In the genomic region with DNA sequence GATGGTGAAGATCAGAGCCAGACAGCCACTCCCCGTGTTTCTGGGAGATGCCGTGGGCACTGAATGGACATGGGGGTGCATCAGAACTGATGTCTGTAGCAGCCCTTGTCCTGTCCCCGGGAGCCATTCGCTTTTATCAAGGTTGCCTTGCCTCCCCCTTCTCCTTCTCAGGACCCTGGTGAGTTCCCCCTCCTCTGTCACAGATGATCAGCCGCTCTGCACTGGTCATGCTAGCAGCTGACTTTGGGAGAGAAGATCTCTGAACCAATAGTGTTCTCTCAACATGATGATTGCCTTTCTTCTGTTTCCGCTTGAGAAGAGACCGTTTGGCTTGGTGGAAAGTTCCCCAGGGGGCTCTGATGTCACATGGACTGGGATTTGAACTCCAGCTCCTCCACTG, we compare ENCODE assay signal across 16 cellular contexts. TPM values are rescaled to one million over a fixed set of nuclear protein-coding genes. Genes with fewer than 3 reads are reported as not detected.
A peak's percentile ranks its signal among the peaks of the same experiment; 100 is the strongest.
DNase-seq lines count a peak whose midpoint lies in the region; ATAC-seq and TF ChIP-seq lines count a peak whose summit lies in the region.
"Had no signal": no experiment of that assay in that cellular context is flagged by ENCODE, and none has a peak within 500 bp of the region (broad histone marks: within the 10 kb centered on the region; RNA-seq: fewer than 3 reads in every experiment).

No MANE protein-coding gene starts in this region.

- no peaks in the 10 kb centered on the region for H3K9me3 ChIP-seq in RWPE2 (ENCODE audit: severe bottlenecking)
- H3K9me3 ChIP-seq: A549, Caco-2 had no signal

- TF ChIP-seq CTCF in RWPE2 (IDR thresholded peaks at IDR 0.05; ENCODE audit: poor library complexity, severe bottlenecking), result no peak
- TF ChIP-seq CTCF in glutamatergic neuron (IDR thresholded peaks at IDR 0.05; ENCODE audit: partially characterized antibody, unreplicated experiment), result no peak

- H3K4me3 ChIP-seq in RWPE2 (ENCODE audit: severe bottlenecking), result no peak overlapping the region
- H3K4me3 ChIP-seq: A549, K562 had no signal

- H3K27me3 Mint-ChIP-seq in glutamatergic neuron (ENCODE audit: unreplicated experiment), result peaks cover 2% of the 10 kb centered on the region
- H3K27me3 Mint-ChIP-seq in stimulated activated naive B cell treated with anti-CD40 and anti-IgM and Interleukin-4, amounts not matched to agents 10 μg/mL and 1 μg/mL and 100 μg/mL, for 72 hours, result no peaks in the 10 kb centered on the region
- peaks cover 0 to 13% of the 10 kb centered on the region in 2 donors for H3K27me3 Mint-ChIP-seq in natural killer cell treated with Interleukin-12 subunit alpha and Interleukin-12 subunit beta and Interleukin-15 and Interleukin-18, amount 100 ng/mL, for 72 hours

- H3K36me3 ChIP-seq in RWPE2 (ENCODE audit: low read depth), result no peaks in the 10 kb centered on the region

- peaks cover 3% of the 10 kb centered on the region for H3K9me3 Mint-ChIP-seq in glutamatergic neuron (ENCODE audit: unreplicated experiment)
- no peaks in the 10 kb centered on the region for H3K9me3 Mint-ChIP-seq in stimulated activated naive B cell treated with anti-CD40 and anti-IgM and Interleukin-4, amounts not matched to agents 10 μg/mL and 1 μg/mL and 100 μg/mL, for 72 hours
- H3K9me3 Mint-ChIP-seq in natural killer cell treated with Interleukin-12 subunit alpha and Interleukin-12 subunit beta and Interleukin-15 and Interleukin-18, amount 100 ng/mL, for 72 hours, result no peaks in the 10 kb centered on the region
- H3K9me3 Mint-ChIP-seq: CD4-positive, alpha-beta T cell; HFFc6 had no signal

- ATAC-seq in RWPE2 (ENCODE audit: low read depth) (no peak), HG02885 (IDR thresholded peaks at IDR 0.05; ENCODE audit: poor library complexity, unreplicated experiment) (no peak), GM18907 (IDR thresholded peaks at IDR 0.05; ENCODE audit: unreplicated experiment) (no peak)
- ATAC-seq in stimulated activated naive B cell treated with anti-CD40 and anti-IgM and Interleukin-4, amounts not matched to agents 10 μg/mL and 1 μg/mL and 100 μg/mL, for 72 hours (replicated peaks), result no peak
- no peak for ATAC-seq in natural killer cell treated with Interleukin-12 subunit alpha and Interleukin-12 subunit beta and Interleukin-15 and Interleukin-18, amount 100 ng/mL, for 72 hours
- ATAC-seq: K562 had no signal

- H3K36me3 Mint-ChIP-seq in glutamatergic neuron (ENCODE audit: unreplicated experiment), result no peaks in the 10 kb centered on the region
- H3K36me3 Mint-ChIP-seq in stimulated activated naive B cell treated with anti-CD40 and anti-IgM and Interleukin-4, amounts not matched to agents 10 μg/mL and 1 μg/mL and 100 μg/mL, for 72 hours, result no peaks in the 10 kb centered on the region
- no peaks in the 10 kb centered on the region for H3K36me3 Mint-ChIP-seq in natural killer cell treated with Interleukin-12 subunit alpha and Interleukin-12 subunit beta and Interleukin-15 and Interleukin-18, amount 100 ng/mL, for 72 hours

- no peak overlapping the region for H3K27ac ChIP-seq in RWPE2 (ENCODE audit: poor library complexity, severe bottlenecking)
- H3K27ac ChIP-seq: 22Rv1, A549 had no signal

- no peaks in the 10 kb centered on the region for H3K4me1 ChIP-seq in RWPE2 (ENCODE audit: insufficient read depth, poor library complexity, severe bottlenecking)

- peaks cover 41% of the 10 kb centered on the region for H3K4me1 Mint-ChIP-seq in glutamatergic neuron (ENCODE audit: low read depth, unreplicated experiment)
- peaks cover 19 to 26% of the 10 kb centered on the region in 2 donors for H3K4me1 Mint-ChIP-seq in stimulated activated naive B cell treated with anti-CD40 and anti-IgM and Interleukin-4, amounts not matched to agents 10 μg/mL and 1 μg/mL and 100 μg/mL, for 72 hours
- H3K4me1 Mint-ChIP-seq in natural killer cell treated with Interleukin-12 subunit alpha and Interleukin-12 subunit beta and Interleukin-15 and Interleukin-18, amount 100 ng/mL, for 72 hours (ENCODE audit: low read depth in 2 of 2), result no peaks in the 10 kb centered on the region

- no peaks in the 10 kb centered on the region for H3K27me3 ChIP-seq in RWPE2 (ENCODE audit: insufficient read depth, poor library complexity, severe bottlenecking)

- peak overlapping the region; percentile 33 for H3K27ac Mint-ChIP-seq in glutamatergic neuron (ENCODE audit: unreplicated experiment)
- peak overlapping the region; percentile 43 for H3K27ac Mint-ChIP-seq in stimulated activated naive B cell treated with anti-CD40 and anti-IgM and Interleukin-4, amounts not matched to agents 10 μg/mL and 1 μg/mL and 100 μg/mL, for 72 hours
- H3K27ac Mint-ChIP-seq in natural killer cell treated with Interleukin-12 subunit alpha and Interleukin-12 subunit beta and Interleukin-15 and Interleukin-18, amount 100 ng/mL, for 72 hours, result no peak overlapping the region
- H3K27ac Mint-ChIP-seq: CD4-positive, alpha-beta T cell; HFFc6 had no signal

- H3K4me3 Mint-ChIP-seq in glutamatergic neuron (ENCODE audit: unreplicated experiment), result no peak overlapping the region
- H3K4me3 Mint-ChIP-seq in stimulated activated naive B cell treated with anti-CD40 and anti-IgM and Interleukin-4, amounts not matched to agents 10 μg/mL and 1 μg/mL and 100 μg/mL, for 72 hours, result no peak overlapping the region
- no peak overlapping the region for H3K4me3 Mint-ChIP-seq in natural killer cell treated with Interleukin-12 subunit alpha and Interleukin-12 subunit beta and Interleukin-15 and Interleukin-18, amount 100 ng/mL, for 72 hours
- H3K4me3 Mint-ChIP-seq: CD4-positive, alpha-beta T cell; HFFc6 had no signal

- peak; percentile 43 for DNase-seq in activated effector memory CD4-positive, alpha-beta T cell treated with anti-CD3 and anti-CD28 coated beads, Interleukin-2, amount 50 U/mL, for 16 hours
- no peak for DNase-seq in activated effector memory CD4-positive, alpha-beta T cell treated with Interleukin-2 at 50 U/mL for 16 hours
- peak; percentile 37 for DNase-seq in RWPE2 (ENCODE audit: low spot score)
- DNase-seq in glutamatergic neuron, result no peak
- DNase-seq in stimulated activated naive B cell treated with anti-CD40 and anti-IgM and Interleukin-4, amounts not matched to agents 10 μg/mL and 1 μg/mL and 100 μg/mL, for 72 hours, result no peak
- DNase-seq in natural killer cell treated with Interleukin-12 subunit alpha and Interleukin-12 subunit beta and Interleukin-15 and Interleukin-18, amount 100 ng/mL, for 72 hours (ENCODE audit: low spot score), result no peak
- DNase-seq: CD4-positive, alpha-beta T cell; HCEC 1CT; HFFc6; IMR-90 had no signal

RNA-seq across cellular contexts. Expression of a gene that starts 24.7 kb away (rescaled TPM):
- total RNA-seq in glutamatergic neuron (ENCODE audit: unreplicated experiment), result 62.7 TPM
- 10 to 100 TPM; 16.3 to 24.4 TPM for total RNA-seq in natural killer cell treated with Interleukin-12 subunit alpha and Interleukin-12 subunit beta and Interleukin-15 and Interleukin-18, amount 100 ng/mL, for 72 hours

Comparison
In these comparisons a context has a peak if more than half of its experiments do, and no peak if none do; other contexts are left out.
1. DNase-seq: peak in activated effector memory CD4-positive, alpha-beta T cell treated with anti-CD3 and anti-CD28 coated beads, Interleukin-2, amount 50 U/mL, for 16 hours (single experiment) and RWPE2 (single experiment); none in activated effector memory CD4-positive, alpha-beta T cell treated with Interleukin-2 at 50 U/mL for 16 hours (single experiment), glutamatergic neuron (single experiment), stimulated activated naive B cell treated with anti-CD40 and anti-IgM and Interleukin-4, amounts not matched to agents 10 μg/mL and 1 μg/mL and 100 μg/mL, for 72 hours (single experiment) and natural killer cell treated with Interleukin-12 subunit alpha and Interleukin-12 subunit beta and Interleukin-15 and Interleukin-18, amount 100 ng/mL, for 72 hours (single experiment).
2. H3K27ac Mint-ChIP-seq: peak in glutamatergic neuron (single experiment) and stimulated activated naive B cell treated with anti-CD40 and anti-IgM and Interleukin-4, amounts not matched to agents 10 μg/mL and 1 μg/mL and 100 μg/mL, for 72 hours (single experiment); none in natural killer cell treated with Interleukin-12 subunit alpha and Interleukin-12 subunit beta and Interleukin-15 and Interleukin-18, amount 100 ng/mL, for 72 hours (0 of 2).